Comparison of ENCODE assay signal across 1 cellular context in genomic region chr12:93591137-93591868, GRCh38.
TF ChIP-seq lines count a peak whose summit lies in the region.

No MANE protein-coding gene starts in this region.

TF ChIP-seq in K562, 482 proteins besides CTCF, POLR2A, EP300 and RAD21 (continued from another document and continues in another):
- TF ChIP-seq CHD7 (IDR thresholded peaks at IDR 0.05; ENCODE audit: low read depth, low read length) = no peak
- TF ChIP-seq NUFIP1 (IDR thresholded peaks at IDR 0.05; ENCODE audit: partially characterized antibody) = no peak
- no peak for TF ChIP-seq CEBPZ (IDR thresholded peaks at IDR 0.05; ENCODE audit: borderline replicate concordance, low read depth, low read length)
- TF ChIP-seq PCBP2 (IDR thresholded peaks at IDR 0.05; ENCODE audit: low read depth, low read length, poor library complexity, severe bottlenecking) = no peak
- no peak for TF ChIP-seq NR1H2 (CRISPR knock-in tag; IDR thresholded peaks at IDR 0.05)
- TF ChIP-seq NR0B1 (IDR thresholded peaks at IDR 0.05; ENCODE audit: partially characterized antibody) = no peak
- no peak for TF ChIP-seq KLF16 (IDR thresholded peaks at IDR 0.05)
- TF ChIP-seq ZNF445 (CRISPR knock-in tag; IDR thresholded peaks at IDR 0.05; ENCODE audit: low read depth) = no peak
- TF ChIP-seq SMAD1 (IDR thresholded peaks at IDR 0.05; ENCODE audit: low read depth, low read length, partially characterized antibody) = peak; percentile 69
- peak; percentile 54; the same call in 1 of the 2 replicates for TF ChIP-seq TFAP4 (CRISPR knock-in tag; IDR thresholded peaks at IDR 0.05; ENCODE audit: borderline replicate concordance)
- TF ChIP-seq ZBTB8A (IDR thresholded peaks at IDR 0.05; ENCODE audit: partially characterized antibody) = no peak
- no peak for TF ChIP-seq POU5F1 (IDR thresholded peaks at IDR 0.05; ENCODE audit: borderline replicate concordance, low read depth, low read length, partially characterized antibody)
- peak; percentile 39 for TF ChIP-seq CBFA2T3 (IDR thresholded peaks at IDR 0.05)
- no peak for TF ChIP-seq RBM14 (IDR thresholded peaks at IDR 0.05; ENCODE audit: borderline replicate concordance, insufficient read depth, low read depth, low read length)
- TF ChIP-seq HNRNPUL1 (IDR thresholded peaks at IDR 0.05; ENCODE audit: low read length) = no peak
- 0 out of 2 replicates have a peak, but pooled peaks have one; percentile 53 for TF ChIP-seq KDM2B (CRISPR knock-in tag; IDR thresholded peaks at IDR 0.05)
- peak in 1 of 2 experiments; percentile 6; a peak in 1 of 4 replicates for TF ChIP-seq ZNF639 (CRISPR knock-in tag; conservative IDR thresholded peaks at IDR 0.05 in 1 of 2, IDR thresholded peaks at IDR 0.05 in 1 of 2)
- TF ChIP-seq TAF9B (IDR thresholded peaks at IDR 0.05; ENCODE audit: partially characterized antibody) = peak; percentile 67
- TF ChIP-seq ZNF184 (CRISPR knock-in tag; IDR thresholded peaks at IDR 0.05) = no peak
- TF ChIP-seq HNRNPLL (IDR thresholded peaks at IDR 0.05; ENCODE audit: low read depth, low read length, poor library complexity, severe bottlenecking) = peak; percentile 42
- TF ChIP-seq HEY1 (CRISPR knock-in tag; IDR thresholded peaks at IDR 0.05; ENCODE audit: borderline replicate concordance) = no peak
- TF ChIP-seq ARID4B (CRISPR knock-in tag; IDR thresholded peaks at IDR 0.05) = no peak
- TF ChIP-seq HMGXB4 (CRISPR knock-in tag; IDR thresholded peaks at IDR 0.05) = no peak
- TF ChIP-seq KDM5B (IDR thresholded peaks at IDR 0.05; ENCODE audit: insufficient replicate concordance, low read depth, low read length) = peak; percentile 93
- TF ChIP-seq TSC22D4 (tag; IDR thresholded peaks at IDR 0.05) = no peak
- peak; percentile 85 for TF ChIP-seq CTBP1 (IDR thresholded peaks at IDR 0.05; ENCODE audit: borderline replicate concordance)
- no peak for TF ChIP-seq ETS1 (conservative IDR thresholded peaks at IDR 0.05; ENCODE audit: control insufficient read depth, low read depth, low read length)
